In genomic region chr9:121218357-121219027, GRCh38 we compare ENCODE assay signal across 1 cellular context.
TF ChIP-seq lines count a peak whose summit lies in the region.

No MANE protein-coding gene starts in this region.

TF ChIP-seq in K562, 482 proteins besides CTCF, POLR2A, EP300 and RAD21 (continued from another document):
- TF ChIP-seq REST (CRISPR knock-in tag; IDR thresholded peaks at IDR 0.05; ENCODE audit: low read depth) (no peak), NFXL1 (CRISPR knock-in tag; IDR thresholded peaks at IDR 0.05) (peak; percentile 86; the same call in 1 of the 2 replicates), TAF7 (tag; IDR thresholded peaks at IDR 0.05) (peak; percentile 52; the same call in 1 of the 2 replicates), CHD4 (IDR thresholded peaks at IDR 0.05; ENCODE audit: insufficient read depth, insufficient replicate concordance, low read depth, low read length, poor library complexity, severe bottlenecking) (no peak), NR2F6 (CRISPR knock-in tag; IDR thresholded peaks at IDR 0.05) (no peak), SNIP1 (IDR thresholded peaks at IDR 0.05; ENCODE audit: low read depth) (no peak), YBX1 (IDR thresholded peaks at IDR 0.05) (no peak), KLF16 (IDR thresholded peaks at IDR 0.05) (no peak), ZBTB26 (CRISPR knock-in tag; IDR thresholded peaks at IDR 0.05) (no peak), SAFB2 (IDR thresholded peaks at IDR 0.05; ENCODE audit: borderline replicate concordance, low read depth, low read length, severe bottlenecking) (no peak), KDM4B (IDR thresholded peaks at IDR 0.05; ENCODE audit: borderline replicate concordance in 2 of 2, low read depth in 1 of 2) (no peak), DDX20 (tag; IDR thresholded peaks at IDR 0.05; ENCODE audit: low read depth) (peak; percentile 87), ETV1 (tag; conservative IDR thresholded peaks at IDR 0.05; ENCODE audit: low read depth) (peak; percentile 78), ATF6 (CRISPR knock-in tag; IDR thresholded peaks at IDR 0.05) (no peak), HMGN3 (IDR thresholded peaks at IDR 0.05; ENCODE audit: borderline replicate concordance, extremely low read depth, insufficient read length, low read depth, low read length) (no peak), ZNF197 (CRISPR knock-in tag; IDR thresholded peaks at IDR 0.05; ENCODE audit: low read depth) (peak; percentile 81; the same call in 1 of the 2 replicates), RNF2 (IDR thresholded peaks at IDR 0.05) (no peak), ZNF696 (CRISPR knock-in tag; conservative IDR thresholded peaks at IDR 0.05) (no peak), ZNF311 (CRISPR knock-in tag; IDR thresholded peaks at IDR 0.05) (peak; percentile 93), HNRNPH1 (optimal IDR thresholded peaks at IDR 0.05; ENCODE audit: low read depth, low read length) (no peak), JUN (IDR thresholded peaks at IDR 0.05; ENCODE audit: borderline replicate concordance, low read depth, low read length) (peak; percentile 56; the same call in 1 of the 2 replicates), JUN (CRISPR knock-in tag; IDR thresholded peaks at IDR 0.05; ENCODE audit: borderline replicate concordance) (no peak), ZEB2 (IDR thresholded peaks at IDR 0.05) (no peak), ZNF551 (CRISPR knock-in tag; IDR thresholded peaks at IDR 0.05) (no peak), ZNF140 (CRISPR knock-in tag; IDR thresholded peaks at IDR 0.05) (0 out of 2 replicates have a peak, but pooled peaks have one; percentile 29), TRIM25 (IDR thresholded peaks at IDR 0.05; ENCODE audit: borderline replicate concordance) (no peak), MLX (CRISPR knock-in tag; conservative IDR thresholded peaks at IDR 0.05) (no peak), CBX5 (IDR thresholded peaks at IDR 0.05; ENCODE audit: borderline replicate concordance, low read depth) (no peak), MED1 (CRISPR knock-in tag; IDR thresholded peaks at IDR 0.05; ENCODE audit: borderline replicate concordance) (no peak), HLTF (IDR thresholded peaks at IDR 0.05) (no peak), SREBF1 (IDR thresholded peaks at IDR 0.05; ENCODE audit: borderline replicate concordance, low read depth, low read length) (no peak), RHOXF2B (CRISPR knock-in tag; conservative IDR thresholded peaks at IDR 0.05) (no peak), ARID3B (CRISPR knock-in tag; IDR thresholded peaks at IDR 0.05; ENCODE audit: borderline replicate concordance) (no peak), CBX2 (IDR thresholded peaks at IDR 0.05; ENCODE audit: insufficient read depth, low read length, poor library complexity, severe bottlenecking) (no peak), AFF1 (IDR thresholded peaks at IDR 0.05; ENCODE audit: low read depth in 1 of 2, partially characterized antibody in 2 of 2) (no peak), MTF1 (CRISPR knock-in tag; IDR thresholded peaks at IDR 0.05; ENCODE audit: borderline replicate concordance) (no peak), ZNF224 (CRISPR knock-in tag; IDR thresholded peaks at IDR 0.05) (no peak)
- TF ChIP-seq, protein P1, sequence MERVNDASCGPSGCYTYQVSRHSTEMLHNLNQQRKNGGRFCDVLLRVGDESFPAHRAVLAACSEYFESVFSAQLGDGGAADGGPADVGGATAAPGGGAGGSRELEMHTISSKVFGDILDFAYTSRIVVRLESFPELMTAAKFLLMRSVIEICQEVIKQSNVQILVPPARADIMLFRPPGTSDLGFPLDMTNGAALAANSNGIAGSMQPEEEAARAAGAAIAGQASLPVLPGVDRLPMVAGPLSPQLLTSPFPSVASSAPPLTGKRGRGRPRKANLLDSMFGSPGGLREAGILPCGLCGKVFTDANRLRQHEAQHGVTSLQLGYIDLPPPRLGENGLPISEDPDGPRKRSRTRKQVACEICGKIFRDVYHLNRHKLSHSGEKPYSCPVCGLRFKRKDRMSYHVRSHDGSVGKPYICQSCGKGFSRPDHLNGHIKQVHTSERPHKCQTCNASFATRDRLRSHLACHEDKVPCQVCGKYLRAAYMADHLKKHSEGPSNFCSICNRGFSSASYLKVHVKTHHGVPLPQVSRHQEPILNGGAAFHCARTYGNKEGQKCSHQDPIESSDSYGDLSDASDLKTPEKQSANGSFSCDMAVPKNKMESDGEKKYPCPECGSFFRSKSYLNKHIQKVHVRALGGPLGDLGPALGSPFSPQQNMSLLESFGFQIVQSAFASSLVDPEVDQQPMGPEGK (CRISPR knock-in tag; IDR thresholded peaks at IDR 0.05; ENCODE audit: borderline replicate concordance) = no peak
- TF ChIP-seq, protein P2, sequence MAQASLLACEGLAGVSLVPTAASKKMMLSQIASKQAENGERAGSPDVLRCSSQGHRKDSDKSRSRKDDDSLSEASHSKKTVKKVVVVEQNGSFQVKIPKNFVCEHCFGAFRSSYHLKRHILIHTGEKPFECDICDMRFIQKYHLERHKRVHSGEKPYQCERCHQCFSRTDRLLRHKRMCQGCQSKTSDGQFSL (CRISPR knock-in tag; IDR thresholded peaks at IDR 0.05) = no peak
- TF ChIP-seq, protein P2 (tag; IDR thresholded peaks at IDR 0.05) = peak in 1 of 2 experiments; percentile 89; a peak in 2 of 4 replicates
- TF ChIP-seq, protein P3, sequence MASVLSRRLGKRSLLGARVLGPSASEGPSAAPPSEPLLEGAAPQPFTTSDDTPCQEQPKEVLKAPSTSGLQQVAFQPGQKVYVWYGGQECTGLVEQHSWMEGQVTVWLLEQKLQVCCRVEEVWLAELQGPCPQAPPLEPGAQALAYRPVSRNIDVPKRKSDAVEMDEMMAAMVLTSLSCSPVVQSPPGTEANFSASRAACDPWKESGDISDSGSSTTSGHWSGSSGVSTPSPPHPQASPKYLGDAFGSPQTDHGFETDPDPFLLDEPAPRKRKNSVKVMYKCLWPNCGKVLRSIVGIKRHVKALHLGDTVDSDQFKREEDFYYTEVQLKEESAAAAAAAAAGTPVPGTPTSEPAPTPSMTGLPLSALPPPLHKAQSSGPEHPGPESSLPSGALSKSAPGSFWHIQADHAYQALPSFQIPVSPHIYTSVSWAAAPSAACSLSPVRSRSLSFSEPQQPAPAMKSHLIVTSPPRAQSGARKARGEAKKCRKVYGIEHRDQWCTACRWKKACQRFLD (CRISPR knock-in tag; IDR thresholded peaks at IDR 0.05) = peak; percentile 92
TF ChIP-seq in K562: peak in this region for 109.
